ENCODE assay signal across 10 cellular contexts in the genomic region with DNA sequence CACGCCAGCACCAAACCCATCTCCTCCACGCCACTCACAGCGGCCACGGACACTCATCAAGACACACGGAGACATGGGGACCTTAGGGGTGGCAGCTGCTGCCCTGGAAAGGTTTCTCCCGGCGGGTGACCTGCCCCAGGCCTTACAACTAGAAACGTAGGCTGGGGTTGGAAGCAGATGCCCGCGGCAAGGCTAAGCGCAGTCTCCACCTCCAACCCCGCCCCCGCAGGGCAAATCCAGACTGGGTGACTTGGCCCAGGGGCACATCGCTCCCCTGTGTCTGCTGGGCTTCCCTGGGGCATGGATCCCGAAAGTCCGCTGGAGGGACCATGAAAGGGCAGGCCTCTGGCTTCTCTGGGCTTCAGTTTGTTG. TPM values are rescaled to one million over a fixed set of nuclear protein-coding genes. Genes with fewer than 3 reads are reported as not detected.
A peak's percentile ranks its signal among the peaks of the same experiment; 100 is the strongest.
DNase-seq lines count a peak whose midpoint lies in the region; ATAC-seq and TF ChIP-seq lines count a peak whose summit lies in the region.
"Had no signal": no experiment of that assay in that cellular context is flagged by ENCODE, and none has a peak within 500 bp of the region (broad histone marks: within the 10 kb centered on the region; RNA-seq: fewer than 3 reads in every experiment).

No MANE protein-coding gene starts in this region.

- H3K36me3 ChIP-seq in colonic mucosa (no peaks in the 10 kb centered on the region), lower lobe of right lung (no peaks in the 10 kb centered on the region), testis (ENCODE audit: low read depth, missing control alignments) (no peaks in the 10 kb centered on the region), Peyer's patch (no peaks in the 10 kb centered on the region)

- H3K4me3 ChIP-seq in colonic mucosa (peak overlapping the region; percentile 21), lower lobe of right lung (peak overlapping the region; percentile 34), testis (peak overlapping the region; percentile 37 to 48), Peyer's patch (peak overlapping the region in 2 of 4 donors; percentile 41 to 44)

- no peaks in the 10 kb centered on the region for H3K9me3 Mint-ChIP-seq in activated naive CD8-positive, alpha-beta T cell treated with anti-CD3 and anti-CD28 coated beads, Interleukin-2, amount 10 ng/mL, durations not matched to agents 7 days and 5 days
- H3K9me3 Mint-ChIP-seq in activated naive CD8-positive, alpha-beta T cell treated with anti-CD3 and anti-CD28 coated beads for 36 hours: no peaks in the 10 kb centered on the region

- POLR2A ChIA-PET in activated naive CD8-positive, alpha-beta T cell treated with anti-CD3 and anti-CD28 coated beads, Interleukin-2, amount 10 ng/mL, durations not matched to agents 7 days and 5 days (lab: Charles Lee): no interaction called here

- no peaks in the 10 kb centered on the region for H3K36me3 Mint-ChIP-seq in activated naive CD8-positive, alpha-beta T cell treated with anti-CD3 and anti-CD28 coated beads, Interleukin-2, amount 10 ng/mL, durations not matched to agents 7 days and 5 days
- H3K36me3 Mint-ChIP-seq in activated naive CD8-positive, alpha-beta T cell treated with anti-CD3 and anti-CD28 coated beads for 36 hours: no peaks in the 10 kb centered on the region
- H3K36me3 Mint-ChIP-seq: activated naive CD8-positive, alpha-beta T cell had no signal

- H3K4me1 Mint-ChIP-seq in activated naive CD8-positive, alpha-beta T cell treated with anti-CD3 and anti-CD28 coated beads, Interleukin-2, amount 10 ng/mL, durations not matched to agents 7 days and 5 days: no peaks in the 10 kb centered on the region
- peaks cover 6% of the 10 kb centered on the region for H3K4me1 Mint-ChIP-seq in activated naive CD8-positive, alpha-beta T cell treated with anti-CD3 and anti-CD28 coated beads for 36 hours

- ATAC-seq in activated naive CD8-positive, alpha-beta T cell treated with anti-CD3 and anti-CD28 coated beads, Interleukin-2, amount 10 ng/mL, durations not matched to agents 7 days and 5 days (ENCODE audit: low read depth): no peak
- no peak for ATAC-seq in lower lobe of right lung

- TF ChIP-seq CTCF in colonic mucosa (IDR thresholded peaks at IDR 0.05): no peak
- no peak for TF ChIP-seq CTCF in lower lobe of right lung (IDR thresholded peaks at IDR 0.05)
- TF ChIP-seq CTCF in testis (IDR thresholded peaks at IDR 0.05): no peak
- no peak for TF ChIP-seq CTCF in Peyer's patch (IDR thresholded peaks at IDR 0.05)

- intact Hi-C loops in colonic mucosa (cut with DNase I): no loop called here
- intact Hi-C loops in lower lobe of right lung (cut with DNase I): no loop called here
- intact Hi-C loops in testis (cut with DNase I; ENCODE audit: low total_unique reads): no loop called here

- WGBS in testis, 2 donors: 59 to 60% methylated on average over 2 to 16 of the region's 16 CpGs

- H3K27ac Mint-ChIP-seq in activated naive CD8-positive, alpha-beta T cell treated with anti-CD3 and anti-CD28 coated beads, Interleukin-2, amount 10 ng/mL, durations not matched to agents 7 days and 5 days: no peak overlapping the region
- no peak overlapping the region for H3K27ac Mint-ChIP-seq in activated naive CD8-positive, alpha-beta T cell treated with anti-CD3 and anti-CD28 coated beads for 36 hours
- H3K27ac Mint-ChIP-seq: activated naive CD8-positive, alpha-beta T cell had no signal

- peak overlapping the region; percentile 49 for H3K4me3 Mint-ChIP-seq in activated naive CD8-positive, alpha-beta T cell treated with anti-CD3 and anti-CD28 coated beads, Interleukin-2, amount 10 ng/mL, durations not matched to agents 7 days and 5 days
- no peak overlapping the region for H3K4me3 Mint-ChIP-seq in activated naive CD8-positive, alpha-beta T cell treated with anti-CD3 and anti-CD28 coated beads for 36 hours

- no peak for TF ChIP-seq POLR2A in testis (IDR thresholded peaks at IDR 0.05)
- no peak for TF ChIP-seq POLR2A in Peyer's patch (IDR thresholded peaks at IDR 0.05)

- H3K27ac ChIP-seq in colonic mucosa (no peak overlapping the region), lower lobe of right lung (no peak overlapping the region), testis (no peak overlapping the region), substantia nigra (ENCODE audit: low read depth, low read length, poor library complexity, severe bottlenecking) (no peak overlapping the region), Peyer's patch (no peak overlapping the region)

- H3K4me1 ChIP-seq in colonic mucosa: peaks cover 7% of the 10 kb centered on the region
- H3K4me1 ChIP-seq in lower lobe of right lung: peaks cover 9% of the 10 kb centered on the region
- H3K4me1 ChIP-seq in testis: peaks cover 4% of the 10 kb centered on the region
- peaks cover 0 to 16% (median 4%) of the 10 kb centered on the region in 4 donors for H3K4me1 ChIP-seq in Peyer's patch

- no peak for DNase-seq in activated naive CD8-positive, alpha-beta T cell treated with anti-CD3 and anti-CD28 coated beads, Interleukin-2, amount 10 ng/mL, durations not matched to agents 7 days and 5 days
- DNase-seq in activated naive CD8-positive, alpha-beta T cell treated with anti-CD3 and anti-CD28 coated beads for 36 hours: no peak
- DNase-seq in colonic mucosa (no peak), lower lobe of right lung (no peak), testis (no peak), substantia nigra (lab: John Stamatoyannopoulos, UW) (no peak), Peyer's patch (no peak), NCI-H2227 treated with DMSO at 0.1 percent for 48 hours (lab: John Stamatoyannopoulos, UW) (no peak)
- DNase-seq: Kasumi-1 had no signal

- no peaks in the 10 kb centered on the region for H3K9me3 ChIP-seq in colonic mucosa
- H3K9me3 ChIP-seq in lower lobe of right lung: no peaks in the 10 kb centered on the region
- no peaks in the 10 kb centered on the region for H3K9me3 ChIP-seq in testis
- H3K9me3 ChIP-seq in Peyer's patch: peaks cover 0 to 9% (median 0%) of the 10 kb centered on the region in 4 donors

- H3K9ac ChIP-seq in colonic mucosa (ENCODE audit: low read depth in 2 of 2, low read length in 2 of 2): peak overlapping the region in 1 of 2 donors; percentile 24

- H3K27me3 Mint-ChIP-seq in activated naive CD8-positive, alpha-beta T cell treated with anti-CD3 and anti-CD28 coated beads, Interleukin-2, amount 10 ng/mL, durations not matched to agents 7 days and 5 days: peaks cover 39% of the 10 kb centered on the region
- H3K27me3 Mint-ChIP-seq in activated naive CD8-positive, alpha-beta T cell treated with anti-CD3 and anti-CD28 coated beads for 36 hours: peaks cover 53% of the 10 kb centered on the region

- H3K27me3 ChIP-seq in colonic mucosa: no peaks in the 10 kb centered on the region
- peaks cover 29% of the 10 kb centered on the region for H3K27me3 ChIP-seq in lower lobe of right lung (ENCODE audit: low read depth)
- H3K27me3 ChIP-seq in testis: no peaks in the 10 kb centered on the region
- H3K27me3 ChIP-seq in Peyer's patch: peaks cover 0 to 7% of the 10 kb centered on the region in 2 donors

RNA-seq across cellular contexts. Expression of gene ASS1, which starts 12.0 kb away (rescaled TPM):
- 1 to 10 TPM; 2.6 to 4.1 TPM for total RNA-seq in activated naive CD8-positive, alpha-beta T cell treated with anti-CD3 and anti-CD28 coated beads, Interleukin-2, amount 10 ng/mL, durations not matched to agents 7 days and 5 days
- 1 to 10 TPM; 5.1 TPM for total RNA-seq in activated naive CD8-positive, alpha-beta T cell treated with anti-CD3 and anti-CD28 coated beads for 36 hours
- 100 to 1,000 TPM; 380 to 511 TPM for total RNA-seq in colonic mucosa
- 75.2 TPM for total RNA-seq in lower lobe of right lung
- 100 to 1,000 TPM in 1 of 2 donors, 10 to 100 TPM in 1; 68.5 to 153 TPM for total RNA-seq in testis
- polyA plus RNA-seq in testis (ENCODE audit: insufficient read depth, low read depth, low replicate concordance): 90.2 TPM
- 100 to 1,000 TPM; 106 to 761 (median 547) TPM for total RNA-seq in Peyer's patch

Comparison
In these comparisons a context has a peak if more than half of its experiments do, and no peak if none do; other contexts are left out.
1. RNA of gene ASS1, which starts 12.0 kb away (total RNA-seq): 106 to 761 TPM in Peyer's patch, 380 to 511 TPM in colonic mucosa, 68.5 to 153 TPM in testis and 75.2 TPM in lower lobe of right lung (single experiment); 5.1 TPM in activated naive CD8-positive, alpha-beta T cell treated with anti-CD3 and anti-CD28 coated beads for 36 hours and 2.6 to 4.1 TPM in activated naive CD8-positive, alpha-beta T cell treated with anti-CD3 and anti-CD28 coated beads, Interleukin-2, amount 10 ng/mL, durations not matched to agents 7 days and 5 days; every median in the first group is over 10 times any median in the second.